ENCODE assay signal across 1 cellular context in the genomic region with DNA sequence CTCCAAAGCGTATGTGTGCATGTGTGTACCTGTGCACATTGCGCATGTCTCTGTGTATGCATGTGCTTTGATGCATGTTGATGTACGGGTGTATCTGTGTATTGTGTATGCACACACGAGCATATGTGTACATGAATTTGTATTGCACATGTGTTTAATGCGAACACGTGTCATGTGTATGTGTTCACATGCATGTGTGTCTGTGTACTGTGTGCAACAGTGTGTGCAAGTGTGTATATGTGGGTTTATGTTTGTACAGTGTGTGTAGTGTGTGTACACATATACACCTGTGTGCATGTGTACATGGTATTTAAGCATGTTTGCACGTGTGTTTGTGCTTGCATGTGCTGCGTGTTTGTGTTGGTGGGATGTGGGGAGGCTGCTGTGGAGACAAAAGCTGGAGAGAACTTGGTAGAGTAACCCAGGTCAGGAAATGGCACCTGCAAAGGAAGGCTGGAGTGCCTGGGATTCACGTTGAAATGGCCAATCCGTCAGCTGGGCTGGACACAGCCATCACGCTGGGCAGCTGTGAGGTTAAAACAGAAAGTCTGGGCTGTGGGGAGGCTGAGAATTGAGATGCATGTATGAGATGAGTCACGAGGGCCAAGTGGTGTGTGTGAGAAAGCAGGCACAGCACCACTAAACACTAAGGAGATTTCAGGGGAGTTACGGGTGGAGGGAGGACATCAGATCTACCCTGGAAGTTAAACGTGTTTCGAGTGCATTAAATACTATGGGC.
A peak's percentile ranks its signal among the peaks of the same experiment; 100 is the strongest.
TF ChIP-seq lines count a peak whose summit lies in the region.

No MANE protein-coding gene starts in this region.

TF ChIP-seq in K562, 482 proteins besides CTCF, POLR2A, EP300 and RAD21:
- TF ChIP-seq SUPT5H (IDR thresholded peaks at IDR 0.05) (0 out of 2 replicates have a peak, but pooled peaks have one; percentile 46), TARDBP (IDR thresholded peaks at IDR 0.05) (0 out of 2 replicates have a peak, but pooled peaks have one; percentile 38), KDM1A (IDR thresholded peaks at IDR 0.05) (peak in 1 of 2 experiments; percentile 75; a peak in 1 of 4 replicates), STAT5A (IDR thresholded peaks at IDR 0.05; ENCODE audit: borderline replicate concordance, low read length) (peak; percentile 13; the same call in 1 of the 2 replicates)
